In the genomic region with DNA sequence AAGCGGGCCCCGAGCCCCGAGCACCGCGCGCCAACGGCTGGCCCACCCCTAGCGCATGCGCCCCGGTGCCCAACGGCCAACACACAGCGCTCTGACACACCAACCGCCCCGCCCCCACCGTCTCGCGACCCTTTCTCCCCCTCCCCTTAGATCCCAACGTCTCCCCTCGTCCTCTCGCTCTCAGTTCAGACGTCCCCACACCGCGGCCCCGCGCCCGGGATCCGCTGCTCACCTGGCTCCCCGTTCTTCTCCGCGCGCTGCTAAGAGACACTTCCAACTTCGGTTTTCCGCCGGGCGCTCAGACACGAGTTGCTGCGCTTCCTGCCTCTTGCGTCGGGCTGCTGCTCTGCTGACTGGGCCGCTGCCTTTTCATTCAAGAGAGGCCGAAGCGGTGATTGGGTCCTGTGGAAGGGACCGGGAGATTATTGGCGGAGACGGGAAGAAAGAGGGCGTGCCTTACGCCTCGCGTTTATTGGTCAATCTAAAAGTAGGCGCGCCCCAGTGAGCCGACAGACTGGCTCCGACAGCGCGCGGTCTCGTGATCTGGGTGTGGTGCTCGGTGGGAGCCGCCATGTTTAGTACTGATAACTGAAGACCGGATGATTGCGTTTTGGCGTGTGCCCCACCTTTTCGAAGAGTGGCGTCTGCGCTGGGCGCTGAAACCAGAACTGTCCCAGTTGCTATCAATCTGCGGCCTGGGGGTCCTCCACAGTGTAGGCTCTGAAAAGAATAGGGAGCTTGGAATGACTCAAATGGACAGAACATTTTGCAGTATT, we compare ENCODE assay signal across 8 cellular contexts. TPM values are rescaled to one million over a fixed set of nuclear protein-coding genes. Genes with fewer than 3 reads are reported as not detected.
DNase-seq lines count a peak whose midpoint lies in the region; ATAC-seq and TF ChIP-seq lines count a peak whose summit lies in the region.

A gene (minus strand): TSS at position 304 of the 776 bp plus-strand sequence. CDS start 6,121 bp downstream, outside the sequence.

- H3K9me3 Mint-ChIP-seq in activated T-cell treated with anti-CD3 and anti-CD28 coated beads, Interleukin-2, amount 50 U/mL, for 4 hours: no peaks in the 10 kb centered on the region

- CTCF ChIA-PET in Panc1 (lab: Charles Lee): no interaction called here

- ATAC-seq in GM21723 (IDR thresholded peaks at IDR 0.05; ENCODE audit: unreplicated experiment): peak; percentile 86
- peak; percentile 96 for ATAC-seq in Panc1
- ATAC-seq in activated T-cell treated with anti-CD3 and anti-CD28 coated beads, Interleukin-2, amount 50 U/mL, for 4 hours: peak; percentile 93 to 95
- peak; percentile 95 for ATAC-seq in esophagus mucosa

- peaks cover 12% of the 10 kb centered on the region for H3K4me1 ChIP-seq in Panc1 (ENCODE audit: control insufficient read depth, insufficient read depth, low read length)
- H3K4me1 ChIP-seq in muscle layer of colon (ENCODE audit: insufficient read depth, low read length): peaks cover 21% of the 10 kb centered on the region

- POLR2A ChIA-PET in Panc1 (lab: Charles Lee): interaction anchor here (0.5 to 0.6 kb wide), 2 partner anchors 113 to 790 kb away, joined by 3 to 5 read pairs; no protein-coding TSS in a partner anchor

- H3K27me3 Mint-ChIP-seq in activated T-cell treated with anti-CD3 and anti-CD28 coated beads, Interleukin-2, amount 50 U/mL, for 4 hours (ENCODE audit: low read depth): no peaks in the 10 kb centered on the region

- in situ Hi-C loops in Panc1 (cut with HindIII; ENCODE audit: low pct_unique_long_range_greater_than_20kb, low sequenced_read_pairs): no loop called here

- H3K36me3 ChIP-seq in Panc1 (ENCODE audit: control insufficient read depth, insufficient read depth, low read length): peaks cover 2% of the 10 kb centered on the region; the same call in 1 of the 2 replicates
- no peaks in the 10 kb centered on the region for H3K36me3 ChIP-seq in muscle layer of colon (ENCODE audit: insufficient read depth, low read length)

- peak; percentile 99 for DNase-seq in DMS53 (lab: John Stamatoyannopoulos, UW)
- peak; percentile 97 for DNase-seq in KG1 (lab: John Stamatoyannopoulos, UW)
- peak; percentile 93 for DNase-seq in Panc1 (ENCODE audit: low read depth, low spot score)
- peak; percentile 94 for DNase-seq in activated T-cell treated with anti-CD3 and anti-CD28 coated beads, Interleukin-2, amount 50 U/mL, for 4 hours
- DNase-seq in stimulated activated CD8-positive, alpha-beta memory T cell treated with anti-CD3 and anti-CD28 coated beads, Interleukin-7, amount 100 ng/mL, for 24 hours (ENCODE audit: low read depth): peak; percentile 89

- H3K36me3 Mint-ChIP-seq in activated T-cell treated with anti-CD3 and anti-CD28 coated beads, Interleukin-2, amount 50 U/mL, for 4 hours (ENCODE audit: insufficient read depth): peaks cover 22% of the 10 kb centered on the region

- peak within 1 kb of the TSS; percentile 97 for H3K27ac ChIP-seq in Panc1 (ENCODE audit: low read length)
- H3K27ac ChIP-seq in muscle layer of colon (ENCODE audit: low read depth, low read length): peak within 1 kb of the TSS; percentile 65

- peak within 1 kb of the TSS; percentile 94 for H3K4me3 Mint-ChIP-seq in activated T-cell treated with anti-CD3 and anti-CD28 coated beads, Interleukin-2, amount 50 U/mL, for 4 hours

- H3K27me3 ChIP-seq in Panc1 (ENCODE audit: control insufficient read depth, insufficient read depth, low read length) (no peaks in the 10 kb centered on the region), muscle layer of colon (ENCODE audit: control insufficient read depth in 1 of 2, insufficient read depth in 2 of 2, low read length in 2 of 2) (no peaks in the 10 kb centered on the region)

- no peak for TF ChIP-seq CTCF in Panc1 (IDR thresholded peaks at IDR 0.05)

- no peaks in the 10 kb centered on the region for H3K9me3 ChIP-seq in Panc1 (ENCODE audit: control insufficient read depth, insufficient read depth, low read depth, low read length)
- no peaks in the 10 kb centered on the region for H3K9me3 ChIP-seq in muscle layer of colon (ENCODE audit: low read length)

- no TSS peak for BruUV-seq in Panc1 (replicated peaks; lab: Mats Ljungman, UMichigan)

- H3K9ac ChIP-seq in muscle layer of colon (ENCODE audit: low read length): peak within 1 kb of the TSS; percentile 82

- intact Hi-C loops in Panc1 (cut with micrococcal nuclease; ENCODE audit: unreplicated experiment): no loop called here

- H3K4me3 ChIP-seq in Panc1 (ENCODE audit: low read depth in 2 of 2, low read length in 2 of 2) (peak within 1 kb of the TSS; percentile 76 to 85), muscle layer of colon (ENCODE audit: low read depth in 1 of 2, low read length in 2 of 2) (peak within 1 kb of the TSS; percentile 49 to 72)

- H3K4me1 Mint-ChIP-seq in activated T-cell treated with anti-CD3 and anti-CD28 coated beads, Interleukin-2, amount 50 U/mL, for 4 hours (ENCODE audit: low read depth): peaks cover 30% of the 10 kb centered on the region

RNA-seq across cellular contexts. Expression of the gene that starts here (rescaled TPM):
- total RNA-seq in Panc1 (2021; ENCODE audit: unreplicated experiment): 117 TPM
- 96.9 TPM for polyA plus RNA-seq in Panc1 (2012; ENCODE audit: insufficient read length)
- 100 to 1,000 TPM; 538 to 557 (median 548) TPM for total RNA-seq in activated T-cell treated with anti-CD3 and anti-CD28 coated beads, Interleukin-2, amount 50 U/mL, for 4 hours
- total RNA-seq in esophagus mucosa: 59.6 TPM

Comparison
In these comparisons a context has a peak if more than half of its experiments do, and no peak if none do; other contexts are left out.
1. Peak in every context shown above with its lines: DNase-seq, ATAC-seq, H3K4me3 ChIP-seq and H3K27ac ChIP-seq.